ENCODE assay signal across 9 cellular contexts in genomic region chr2:188976545-188977268, GRCh38. TPM values are rescaled to one million over a fixed set of nuclear protein-coding genes. Genes with fewer than 3 reads are reported as not detected.
DNase-seq lines count a peak whose midpoint lies in the region; ATAC-seq and TF ChIP-seq lines count a peak whose summit lies in the region.
"Had no signal": no experiment of that assay in that cellular context is flagged by ENCODE, and none has a peak within 500 bp of the region (broad histone marks: within the 10 kb centered on the region; RNA-seq: fewer than 3 reads in every experiment).

No MANE protein-coding gene starts in this region.

- peak overlapping the region; percentile 9 for H2AFZ ChIP-seq in ACC112 (ENCODE audit: low read length, unreplicated experiment)

- TF ChIP-seq CTCF in LNCaP clone FGC (IDR thresholded peaks at IDR 0.05; ENCODE audit: control insufficient read depth, extremely low read depth, insufficient read depth) (peak; percentile 26; the same call in 1 of the 2 replicates), endothelial cell (IDR thresholded peaks at IDR 0.05; ENCODE audit: unreplicated experiment) (peak; percentile 17)

- peak overlapping the region; percentile 53 for H3K9ac ChIP-seq in muscle layer of colon (ENCODE audit: low read length)

- H3K27ac ChIP-seq in ACC112 (ENCODE audit: low read depth, low read length) (peak overlapping the region; percentile 94), muscle layer of colon (ENCODE audit: low read depth, low read length) (peak overlapping the region; percentile 98)

- H3K36me3 Mint-ChIP-seq in endothelial cell (ENCODE audit: low read depth, unreplicated experiment), result no peaks in the 10 kb centered on the region
- H3K36me3 Mint-ChIP-seq in activated T-helper 1 cell treated with anti-CD3 and anti-CD28 coated beads, Interleukin-12 subunit alpha, Interleukin-12 subunit beta, Interleukin-2, Interleukin-4 antibody, amounts not matched to agents 30 ng/mL and 10 ng/mL and 1 ng/mL, durations not matched to agents 14 hours and 24 hours and 36 hours (ENCODE audit: low read depth), result no peaks in the 10 kb centered on the region

- H3K4me1 ChIP-seq in ACC112 (ENCODE audit: control insufficient read depth, insufficient read depth, low read length, unreplicated experiment), result peaks cover 22% of the 10 kb centered on the region
- H3K4me1 ChIP-seq in muscle layer of colon (ENCODE audit: insufficient read depth, low read length), result peaks cover 12% of the 10 kb centered on the region

- H3K9me3 ChIP-seq in muscle layer of colon (ENCODE audit: low read length), result no peaks in the 10 kb centered on the region

- no peak overlapping the region for H3K27ac Mint-ChIP-seq in endothelial cell (ENCODE audit: unreplicated experiment)
- H3K27ac Mint-ChIP-seq in activated T-helper 1 cell treated with anti-CD3 and anti-CD28 coated beads, Interleukin-12 subunit alpha, Interleukin-12 subunit beta, Interleukin-2, Interleukin-4 antibody, amounts not matched to agents 30 ng/mL and 10 ng/mL and 1 ng/mL, durations not matched to agents 14 hours and 24 hours and 36 hours, result no peak overlapping the region
- H3K27ac Mint-ChIP-seq: activated B cell treated with CpG ODN at 0.5 μM for 24 hours had no signal

- no peak for ATAC-seq in GM21367 (IDR thresholded peaks at IDR 0.05; ENCODE audit: unreplicated experiment)

- H3K4me3 Mint-ChIP-seq in endothelial cell (ENCODE audit: unreplicated experiment), result no peak overlapping the region
- no peak overlapping the region for H3K4me3 Mint-ChIP-seq in activated T-helper 1 cell treated with anti-CD3 and anti-CD28 coated beads, Interleukin-12 subunit alpha, Interleukin-12 subunit beta, Interleukin-2, Interleukin-4 antibody, amounts not matched to agents 30 ng/mL and 10 ng/mL and 1 ng/mL, durations not matched to agents 14 hours and 24 hours and 36 hours
- H3K4me3 Mint-ChIP-seq: activated B cell treated with CpG ODN at 0.5 μM for 24 hours had no signal

- H3K27me3 Mint-ChIP-seq in endothelial cell (ENCODE audit: unreplicated experiment), result no peaks in the 10 kb centered on the region
- H3K27me3 Mint-ChIP-seq in activated T-helper 1 cell treated with anti-CD3 and anti-CD28 coated beads, Interleukin-12 subunit alpha, Interleukin-12 subunit beta, Interleukin-2, Interleukin-4 antibody, amounts not matched to agents 30 ng/mL and 10 ng/mL and 1 ng/mL, durations not matched to agents 14 hours and 24 hours and 36 hours (ENCODE audit: insufficient read depth), result peaks cover 2% of the 10 kb centered on the region
- H3K27me3 Mint-ChIP-seq: activated B cell treated with CpG ODN at 0.5 μM for 24 hours had no signal

- H3K9me3 Mint-ChIP-seq in endothelial cell (ENCODE audit: unreplicated experiment), result no peaks in the 10 kb centered on the region
- no peaks in the 10 kb centered on the region for H3K9me3 Mint-ChIP-seq in activated T-helper 1 cell treated with anti-CD3 and anti-CD28 coated beads, Interleukin-12 subunit alpha, Interleukin-12 subunit beta, Interleukin-2, Interleukin-4 antibody, amounts not matched to agents 30 ng/mL and 10 ng/mL and 1 ng/mL, durations not matched to agents 14 hours and 24 hours and 36 hours
- H3K9me3 Mint-ChIP-seq: activated B cell treated with CpG ODN at 0.5 μM for 24 hours had no signal

- peaks cover 76% of the 10 kb centered on the region for H3K79me2 ChIP-seq in ACC112 (ENCODE audit: control insufficient read depth, insufficient read depth, low read length, unreplicated experiment)

- H3K36me3 ChIP-seq in ACC112 (ENCODE audit: insufficient read depth, low read length) (no peaks in the 10 kb centered on the region), muscle layer of colon (ENCODE audit: insufficient read depth, low read length) (no peaks in the 10 kb centered on the region)

- peaks cover 8% of the 10 kb centered on the region for H3K4me1 Mint-ChIP-seq in endothelial cell (ENCODE audit: unreplicated experiment)
- H3K4me1 Mint-ChIP-seq in activated T-helper 1 cell treated with anti-CD3 and anti-CD28 coated beads, Interleukin-12 subunit alpha, Interleukin-12 subunit beta, Interleukin-2, Interleukin-4 antibody, amounts not matched to agents 30 ng/mL and 10 ng/mL and 1 ng/mL, durations not matched to agents 14 hours and 24 hours and 36 hours (ENCODE audit: low read depth), result peaks cover 17% of the 10 kb centered on the region
- H3K4me1 Mint-ChIP-seq: activated B cell treated with CpG ODN at 0.5 μM for 24 hours had no signal

- peak overlapping the region; percentile 94 for H3K4me3 ChIP-seq in ACC112 (ENCODE audit: low read depth, low read length)
- H3K4me3 ChIP-seq in LNCaP clone FGC (ENCODE audit: low read depth, low read length), result no peak overlapping the region
- peak overlapping the region; percentile 51 to 75 for H3K4me3 ChIP-seq in muscle layer of colon (ENCODE audit: low read depth in 1 of 2, low read length in 2 of 2)

- DNase-seq in LNCaP clone FGC (ENCODE audit: low read depth) (no peak), endothelial cell (ENCODE audit: low spot score) (no peak), C1 segment of cervical spinal cord (lab: John Stamatoyannopoulos, UW) (no peak), NCI-H774 (lab: John Stamatoyannopoulos, UW) (no peak)
- DNase-seq in activated T-helper 1 cell treated with anti-CD3 and anti-CD28 coated beads, Interleukin-12 subunit alpha, Interleukin-12 subunit beta, Interleukin-2, Interleukin-4 antibody, amounts not matched to agents 30 ng/mL and 10 ng/mL and 1 ng/mL, durations not matched to agents 14 hours and 24 hours and 36 hours (ENCODE audit: low spot score), result no peak
- DNase-seq: activated B cell treated with CpG ODN at 0.5 μM for 24 hours had no signal

- H3K27me3 ChIP-seq in ACC112 (ENCODE audit: insufficient read depth, low read length), result no peaks in the 10 kb centered on the region
- H3K27me3 ChIP-seq in muscle layer of colon (ENCODE audit: control insufficient read depth in 1 of 2, insufficient read depth in 2 of 2, low read length in 2 of 2), result no peaks in the 10 kb centered on the region

- intact Hi-C loops in activated T-helper 1 cell treated with anti-CD3 and anti-CD28 coated beads, Interleukin-12 subunit alpha, Interleukin-12 subunit beta, Interleukin-2, Interleukin-4 antibody, amounts not matched to agents 30 ng/mL and 10 ng/mL and 1 ng/mL, durations not matched to agents 14 hours and 24 hours and 36 hours (cut with micrococcal nuclease), result no loop called here

RNA-seq across cellular contexts. Expression of gene COL3A1, which starts 2.5 kb away (rescaled TPM):
- 0.31 TPM for total RNA-seq in endothelial cell (ENCODE audit: unreplicated experiment)
- total RNA-seq in activated T-helper 1 cell treated with anti-CD3 and anti-CD28 coated beads, Interleukin-12 subunit alpha, Interleukin-12 subunit beta, Interleukin-2, Interleukin-4 antibody, amounts not matched to agents 30 ng/mL and 10 ng/mL and 1 ng/mL, durations not matched to agents 14 hours and 24 hours and 36 hours, result 0.13 TPM in 1 of 2 replicates, not detected in the other
- total RNA-seq: activated B cell treated with CpG ODN at 0.5 μM for 24 hours had no signal
